ENCODE assay signal across 25 cellular contexts in the genomic region with DNA sequence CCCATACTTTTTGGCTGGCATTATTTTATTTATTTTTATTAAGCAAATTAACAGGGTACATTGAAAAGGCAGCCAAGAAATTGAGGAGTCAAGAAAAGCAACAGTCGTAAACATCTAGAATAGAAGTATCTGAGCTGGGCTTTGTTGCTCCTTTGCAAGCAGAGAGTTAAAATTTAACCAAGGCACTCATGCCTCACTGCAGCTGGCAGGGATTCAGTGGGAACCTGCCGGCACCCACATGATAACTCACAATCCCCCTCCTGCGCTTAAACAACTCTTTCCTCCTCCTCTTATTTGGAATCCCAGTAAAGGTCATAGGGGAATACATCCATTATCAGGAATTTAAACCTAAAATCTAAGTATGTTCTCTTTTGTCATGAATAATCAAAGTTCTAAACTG.
DNase-seq lines count a peak whose midpoint lies in the region; ATAC-seq, FAIRE-seq and TF ChIP-seq lines count a peak whose summit lies in the region.
"Had no signal": no experiment of that assay in that cellular context is flagged by ENCODE, and none has a peak within 500 bp of the region (broad histone marks: within the 10 kb centered on the region; RNA-seq: fewer than 3 reads in every experiment).

No MANE protein-coding gene starts in this region.

- TF ChIP-seq CTCF in right lobe of liver (IDR thresholded peaks at IDR 0.05): no peak
- TF ChIP-seq CTCF in HepG2 (CRISPR knock-in tag; IDR thresholded peaks at IDR 0.05): no peak
- no peak for TF ChIP-seq CTCF in kidney (IDR thresholded peaks at IDR 0.05; ENCODE audit: borderline replicate concordance, extremely low read depth, insufficient read depth)
- no peak for TF ChIP-seq CTCF in mucosa of descending colon (IDR thresholded peaks at IDR 0.05)
- no peak for TF ChIP-seq CTCF in Caco-2 (IDR thresholded peaks at IDR 0.05; ENCODE audit: insufficient read depth in 1 of 2, low read depth in 1 of 2, low read length in 1 of 2, severe bottlenecking in 1 of 2, unreplicated experiment in 1 of 2)

- H3K27me3 Mint-ChIP-seq in Caco-2 (ENCODE audit: insufficient read depth, unreplicated experiment): no peaks in the 10 kb centered on the region

- H3K36me3 Mint-ChIP-seq in Caco-2 (ENCODE audit: insufficient read depth, unreplicated experiment): no peaks in the 10 kb centered on the region
- H3K36me3 Mint-ChIP-seq: CD8-positive, alpha-beta T cell had no signal

- CTCF ChIA-PET in HepG2 (lab: Yijun Ruan, JAX; ENCODE audit: low intra/inter-chr PET ratio, low total read pairs): no interaction called here
- CTCF ChIA-PET in Caco-2 (lab: Charles Lee): no interaction called here

- H3K9me3 ChIP-seq in right lobe of liver (no peaks in the 10 kb centered on the region), HepG2 (ENCODE audit: low read length) (no peaks in the 10 kb centered on the region), kidney (ENCODE audit: control insufficient read depth in 1 of 2, low read length in 2 of 2) (no peaks in the 10 kb centered on the region), mucosa of descending colon (no peaks in the 10 kb centered on the region), Caco-2 (no peaks in the 10 kb centered on the region), Karpas-422 (ENCODE audit: low read length) (peaks cover 21% of the 10 kb centered on the region)

- DNase-seq in right lobe of liver: peak; percentile 31 to 55 (median 52)
- no peak for DNase-seq in HepG2 (ENCODE audit: low spot score)
- DNase-seq in kidney: no peak
- peak in 2 of 3 donors; percentile 17 to 24 for DNase-seq in mucosa of descending colon
- no peak for DNase-seq in Caco-2
- DNase-seq in NCI-H510A treated with DMSO at 0.1 percent for 48 hours (lab: John Stamatoyannopoulos, UW): no peak
- no peak for DNase-seq in activated T-cell treated with anti-CD3 and anti-CD28 coated beads, Interleukin-2, amount 50 U/mL, for 48 hours
- DNase-seq in Karpas-422: no peak
- DNase-seq: 8988T; AML-193; C1 segment of cervical spinal cord; CD8-positive, alpha-beta T cell; EL; GF-D8; IMR-90; NCI-H1694 treated with DMSO at 0.1 percent for 48 hours; NCI-H446; NCI-H526 treated with DMSO at 0.1 percent for 48 hours; PC-9; RPMI8226; SHP77 had no signal

- no peak for TF ChIP-seq RAD21 in HepG2 (CRISPR knock-in tag; IDR thresholded peaks at IDR 0.05)

- H3K36me3 ChIP-seq in right lobe of liver (no peaks in the 10 kb centered on the region), HepG2 (replicated peaks in 1 of 2; ENCODE audit: control insufficient read depth in 1 of 2, insufficient read depth in 2 of 2, low read length in 2 of 2) (no peaks in the 10 kb centered on the region), kidney (ENCODE audit: control insufficient read depth in 1 of 2, insufficient read depth in 2 of 2, low read length in 2 of 2) (no peaks in the 10 kb centered on the region), mucosa of descending colon (ENCODE audit: low read depth) (no peaks in the 10 kb centered on the region), Caco-2 (ENCODE audit: control insufficient read depth, insufficient read depth, low read length) (no peaks in the 10 kb centered on the region), Karpas-422 (ENCODE audit: insufficient read depth, low read length) (no peaks in the 10 kb centered on the region)

- no peak overlapping the region for H3K4me3 ChIP-seq in right lobe of liver
- H3K4me3 ChIP-seq in HepG2 (replicated peaks in 1 of 3; ENCODE audit: insufficient read depth in 1 of 3, low read depth in 2 of 3, low read length in 3 of 3): no peak overlapping the region
- H3K4me3 ChIP-seq in kidney (ENCODE audit: low read length in 2 of 2): no peak overlapping the region
- no peak overlapping the region for H3K4me3 ChIP-seq in mucosa of descending colon
- no peak overlapping the region for H3K4me3 ChIP-seq in Caco-2 (ENCODE audit: low read depth, low read length)
- no peak overlapping the region for H3K4me3 ChIP-seq in Karpas-422 (ENCODE audit: low read length)
- H3K4me3 ChIP-seq: PC-9 had no signal

- intact Hi-C loops in right lobe of liver (cut with DNase I): no loop called here
- intact Hi-C loops in HepG2 (cut with micrococcal nuclease; ENCODE audit: unreplicated experiment): no loop called here
- intact Hi-C loops in kidney (cut with DNase I): no loop called here
- intact Hi-C loops in mucosa of descending colon (cut with DNase I, micrococcal nuclease): no loop called here
- intact Hi-C loops in Caco-2 (cut with micrococcal nuclease; ENCODE audit: unreplicated experiment): no loop called here

- H3K27ac Mint-ChIP-seq in Caco-2 (ENCODE audit: unreplicated experiment): no peak overlapping the region
- H3K27ac Mint-ChIP-seq: CD8-positive, alpha-beta T cell had no signal

- H3K27ac ChIP-seq in right lobe of liver (no peak overlapping the region), HepG2 (ENCODE audit: extremely low read length, insufficient read depth, low read length) (no peak overlapping the region), kidney (ENCODE audit: low read depth in 2 of 2, low read length in 2 of 2) (no peak overlapping the region), Karpas-422 (ENCODE audit: low read length) (no peak overlapping the region)
- H3K27ac ChIP-seq: KMS-11, PC-9 had no signal

- H3K9me2 ChIP-seq in Karpas-422 (replicated peaks; ENCODE audit: insufficient read depth, low read length): no peaks in the 10 kb centered on the region

- no peak overlapping the region for H3K9ac ChIP-seq in HepG2 (ENCODE audit: insufficient read depth, low read depth, low read length)
- H3K9ac ChIP-seq in kidney (ENCODE audit: low read length in 2 of 2): no peak overlapping the region
- no peak overlapping the region for H3K9ac ChIP-seq in Karpas-422 (ENCODE audit: low read length)
- H3K9ac ChIP-seq: KMS-11 had no signal

- no peak for TF ChIP-seq POLR2A in right lobe of liver (IDR thresholded peaks at IDR 0.05)
- TF ChIP-seq POLR2A in HepG2 (IDR thresholded peaks at IDR 0.05; ENCODE audit: insufficient read depth in 1 of 2, low read depth in 2 of 2, low read length in 2 of 2): no peak

- in situ Hi-C loops in HepG2 (cut with HindIII; ENCODE audit: extremely low pct_ligation_motif_present, low pct_unique_long_range_greater_than_20kb): no loop called here

- TF ChIP-seq EP300 in HepG2 (IDR thresholded peaks at IDR 0.05; ENCODE audit: low read depth in 2 of 2, low read length in 2 of 2) (no peak), HepG2 (CRISPR knock-in tag; IDR thresholded peaks at IDR 0.05; ENCODE audit: borderline replicate concordance) (no peak)

- H3K4me3 Mint-ChIP-seq in Caco-2 (ENCODE audit: unreplicated experiment): no peak overlapping the region
- H3K4me3 Mint-ChIP-seq: CD8-positive, alpha-beta T cell had no signal

- FAIRE-seq in HepG2 (lab: Jason Lieb, UNC) (no peak), kidney (lab: Jason Lieb, UNC) (peak; percentile 92)
- FAIRE-seq: H1, HTR-8/SVneo had no signal

- H3K9me3 Mint-ChIP-seq in Caco-2 (ENCODE audit: unreplicated experiment): no peaks in the 10 kb centered on the region
- H3K9me3 Mint-ChIP-seq: CD8-positive, alpha-beta T cell had no signal

- no peaks in the 10 kb centered on the region for H3K79me2 ChIP-seq in HepG2 (ENCODE audit: insufficient read depth, low read length)
- H3K79me2 ChIP-seq in Karpas-422 (ENCODE audit: low read length): no peaks in the 10 kb centered on the region

- 32% methylated on average over 3 of the region's 3 CpGs for WGBS in right lobe of liver (ENCODE audit: insufficient coverage, low coverage, low lambda C conversion rate, missing lambda C conversion rate)
- 2% methylated on average over 3 of the region's 3 CpGs for WGBS in HepG2 (ENCODE audit: low lambda C conversion rate)

- ATAC-seq in right lobe of liver: peak; percentile 76 to 91 (median 84)
- ATAC-seq in HepG2: no peak
- peak; percentile 29 for ATAC-seq in mucosa of descending colon
- ATAC-seq: CD8-positive, alpha-beta T cell; HCT116 had no signal

- H3K27me3 ChIP-seq in right lobe of liver (no peaks in the 10 kb centered on the region), HepG2 (ENCODE audit: control insufficient read depth in 1 of 2, insufficient read depth in 2 of 2, low read length in 2 of 2) (no peaks in the 10 kb centered on the region), Caco-2 (replicated peaks; ENCODE audit: control insufficient read depth, insufficient read depth, low read length) (no peaks in the 10 kb centered on the region), Karpas-422 (ENCODE audit: low read length) (no peaks in the 10 kb centered on the region)

- H3K4me1 ChIP-seq in right lobe of liver (no peaks in the 10 kb centered on the region), HepG2 (ENCODE audit: insufficient read depth, low read length) (no peaks in the 10 kb centered on the region), kidney (ENCODE audit: control insufficient read depth in 1 of 2, insufficient read depth in 1 of 2, low read depth in 1 of 2, low read length in 2 of 2) (no peaks in the 10 kb centered on the region), mucosa of descending colon (ENCODE audit: low read depth) (no peaks in the 10 kb centered on the region), Caco-2 (no peaks in the 10 kb centered on the region), Karpas-422 (ENCODE audit: low read length) (no peaks in the 10 kb centered on the region)

- H4K20me1 ChIP-seq in HepG2 (ENCODE audit: insufficient read depth, low read length) (no peaks in the 10 kb centered on the region), Karpas-422 (ENCODE audit: insufficient read depth, low read depth, low read length) (no peaks in the 10 kb centered on the region)

- POLR2A ChIA-PET in HepG2 (lab: Yijun Ruan, JAX): no interaction called here
- POLR2A ChIA-PET in Caco-2 (lab: Charles Lee): no interaction called here

- BruUV-seq in HepG2 (replicated peaks; lab: Mats Ljungman, UMichigan): no TSS peak
- BruUV-seq in Caco-2 (replicated peaks; lab: Mats Ljungman, UMichigan): no TSS peak

- no peak overlapping the region for H2AFZ ChIP-seq in HepG2 (ENCODE audit: low read length)
- no peak overlapping the region for H2AFZ ChIP-seq in Karpas-422 (ENCODE audit: low read length)
- H2AFZ ChIP-seq: PC-9 had no signal

- H3K4me1 Mint-ChIP-seq in Caco-2 (ENCODE audit: low read depth, unreplicated experiment): no peaks in the 10 kb centered on the region

- H3K4me2 ChIP-seq in HepG2 (ENCODE audit: low read depth, low read length) (no peak overlapping the region), Karpas-422 (ENCODE audit: low read depth, low read length, poor library complexity, severe bottlenecking) (no peak overlapping the region)
- H3K4me2 ChIP-seq: KMS-11, PC-9 had no signal

Comparison
In these comparisons a context has a peak if more than half of its experiments do, and no peak if none do; other contexts are left out.
1. DNase-seq: peak in right lobe of liver (3 of 3) and mucosa of descending colon (2 of 3); none in HepG2 (single experiment), kidney (single experiment), Caco-2 (0 of 2), NCI-H510A treated with DMSO at 0.1 percent for 48 hours (single experiment), activated T-cell treated with anti-CD3 and anti-CD28 coated beads, Interleukin-2, amount 50 U/mL, for 48 hours (0 of 2) and Karpas-422 (single experiment).